ENCODE assay signal across 8 cellular contexts in the genomic region with DNA sequence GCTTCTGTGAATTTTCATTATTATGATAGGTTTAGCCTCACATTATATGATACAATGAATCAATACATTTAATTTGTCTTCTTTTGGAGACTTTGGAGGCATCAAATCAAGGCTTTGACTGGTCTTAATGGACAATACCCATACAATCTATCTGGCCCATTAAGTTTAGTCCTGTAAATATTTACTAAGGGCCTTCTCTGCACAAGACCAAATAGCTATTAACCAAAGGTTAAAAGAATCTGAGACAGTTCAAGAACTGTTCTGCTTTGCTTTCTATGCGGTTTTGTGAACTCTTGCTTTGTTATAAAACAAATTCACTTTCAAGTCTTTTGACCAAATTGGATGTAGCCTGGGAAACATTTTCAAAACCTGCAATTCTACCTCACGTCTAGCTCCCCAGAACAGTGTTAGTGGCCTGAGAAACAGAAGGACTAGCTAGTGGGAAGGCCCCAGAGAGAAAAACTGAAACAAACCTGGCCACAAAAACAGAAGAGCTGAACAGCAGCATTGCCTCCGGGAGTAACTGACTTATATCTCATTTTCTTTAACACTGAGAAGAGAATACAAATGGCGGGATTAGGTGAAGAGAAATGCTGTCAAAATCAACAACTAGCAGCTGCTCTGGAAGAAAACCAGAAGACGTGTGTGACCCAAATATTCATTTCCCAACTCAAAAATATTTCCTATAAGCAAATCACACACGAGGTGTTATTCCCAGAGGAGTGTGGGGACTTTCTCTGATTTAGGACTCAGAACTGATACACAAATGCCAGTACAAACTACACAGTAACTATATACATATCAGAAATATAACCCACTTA. TPM values are rescaled to one million over a fixed set of nuclear protein-coding genes. Genes with fewer than 3 reads are reported as not detected.
A peak's percentile ranks its signal among the peaks of the same experiment; 100 is the strongest.
DNase-seq lines count a peak whose midpoint lies in the region; ATAC-seq and TF ChIP-seq lines count a peak whose summit lies in the region.

No MANE protein-coding gene starts in this region.

- CTCF ChIA-PET in Calu3 (lab: Charles Lee), result interaction anchor here (0.7 to 1.6 kb wide), 5 partner anchors 21 to 735 kb away, joined by 3 to 8 read pairs (median 3); a partner anchor contains a TSS

- H3K4me3 ChIP-seq in liver (ENCODE audit: low read depth in 1 of 3, low read length in 3 of 3), result peak overlapping the region; percentile 47 to 52 (median 50)

- H3K4me1 Mint-ChIP-seq in activated naive CD8-positive, alpha-beta T cell (ENCODE audit: low read depth), result peaks cover 39% of the 10 kb centered on the region
- no peaks in the 10 kb centered on the region for H3K4me1 Mint-ChIP-seq in Calu3 (ENCODE audit: low read depth, unreplicated experiment)

- peaks cover 0 to 12% (median 11%) of the 10 kb centered on the region in 4 donors for H3K36me3 ChIP-seq in liver (ENCODE audit: control insufficient read depth in 4 of 4, insufficient read depth in 3 of 4, low read depth in 1 of 4, low read length in 3 of 4)

- H3K36me3 Mint-ChIP-seq in activated naive CD8-positive, alpha-beta T cell, result peaks cover 33% of the 10 kb centered on the region
- H3K36me3 Mint-ChIP-seq in Calu3 (ENCODE audit: insufficient read depth, unreplicated experiment), result no peaks in the 10 kb centered on the region

- H3K27ac Mint-ChIP-seq in activated naive CD8-positive, alpha-beta T cell, result peak overlapping the region; percentile 87
- H3K27ac Mint-ChIP-seq in Calu3 (ENCODE audit: unreplicated experiment), result no peak overlapping the region

- peak; percentile 9 to 21 for DNase-seq in NOMO-1 (lab: John Stamatoyannopoulos, UW; ENCODE audit: unreplicated experiment in 2 of 2)
- no peak for DNase-seq in NOMO-1 treated with DMSO at 0.1 percent for 48 hours (lab: John Stamatoyannopoulos, UW; ENCODE audit: unreplicated experiment)
- peak in 2 of 49 donors; percentile 10 to 17 for DNase-seq in substantia nigra (lab: John Stamatoyannopoulos, UW)
- no peak for DNase-seq in NCI-H2196 treated with DMSO at 0.1 percent for 48 hours (lab: John Stamatoyannopoulos, UW; ENCODE audit: unreplicated experiment)
- DNase-seq in Calu3, result no peak

- H3K4me3 Mint-ChIP-seq in activated naive CD8-positive, alpha-beta T cell, result peak overlapping the region; percentile 82
- no peak overlapping the region for H3K4me3 Mint-ChIP-seq in Calu3 (ENCODE audit: low read depth, unreplicated experiment)

- no peaks in the 10 kb centered on the region for H3K27me3 Mint-ChIP-seq in activated naive CD8-positive, alpha-beta T cell
- H3K27me3 Mint-ChIP-seq in Calu3 (ENCODE audit: unreplicated experiment), result no peaks in the 10 kb centered on the region

- H3K9me3 Mint-ChIP-seq in activated naive CD8-positive, alpha-beta T cell (ENCODE audit: low read depth), result peaks cover 22% of the 10 kb centered on the region
- H3K9me3 Mint-ChIP-seq in Calu3 (ENCODE audit: low read depth, unreplicated experiment), result peaks cover 8% of the 10 kb centered on the region

- intact Hi-C loops in Calu3 (cut with micrococcal nuclease; ENCODE audit: unreplicated experiment), result loop anchor here (1.0 to 2.0 kb wide), 2 partner anchors 16 to 43 kb away; no protein-coding TSS in a partner anchor

- WGBS in liver, result 10% methylated on average over 6 of the region's 6 CpGs

- no TSS peak for BruUV-seq in Calu3 (replicated peaks; lab: Mats Ljungman, UMichigan)

- H3K27ac ChIP-seq in liver (ENCODE audit: low read depth in 1 of 2, low read length in 2 of 2) (peak overlapping the region; percentile 66 to 74), substantia nigra (ENCODE audit: low read depth, low read length, poor library complexity, severe bottlenecking) (peak overlapping the region; percentile 83)

- peak; percentile 50 for ATAC-seq in HG03108 (IDR thresholded peaks at IDR 0.05; ENCODE audit: unreplicated experiment)

- H3K4me1 ChIP-seq in liver (ENCODE audit: control insufficient read depth in 4 of 4, insufficient read depth in 4 of 4, low read length in 3 of 4), result peaks cover 0 to 17% (median 6%) of the 10 kb centered on the region in 4 donors

- TF ChIP-seq CTCF in liver (IDR thresholded peaks at IDR 0.05; ENCODE audit: low read depth, low read length, missing input control) (no peak), Calu3 (IDR thresholded peaks at IDR 0.05; ENCODE audit: unreplicated experiment) (no peak)

- no peaks in the 10 kb centered on the region for H3K9me3 ChIP-seq in liver (ENCODE audit: control insufficient read depth in 4 of 4, low read length in 3 of 4)

- peak overlapping the region; percentile 53 to 96 for H3K9ac ChIP-seq in liver (ENCODE audit: low read depth in 1 of 2, low read length in 2 of 2)

- no peaks in the 10 kb centered on the region for H3K27me3 ChIP-seq in liver (ENCODE audit: control insufficient read depth in 4 of 4, insufficient read depth in 4 of 4, low read length in 3 of 4)

- no peak for TF ChIP-seq RAD21 in liver (IDR thresholded peaks at IDR 0.05)

TF ChIP-seq in liver, 16 proteins besides CTCF, POLR2A, EP300 and RAD21:
- TF ChIP-seq SP1 (IDR thresholded peaks at IDR 0.05) (no peak), RXRA (IDR thresholded peaks at IDR 0.05) (peak in 1 of 2 donors; percentile 3), FOXA1 (IDR thresholded peaks at IDR 0.05) (no peak), HNF4G (IDR thresholded peaks at IDR 0.05) (no peak), NR2F2 (IDR thresholded peaks at IDR 0.05) (no peak), HNF4A (conservative IDR thresholded peaks at IDR 0.05) (no peak), YY1 (IDR thresholded peaks at IDR 0.05) (no peak)
- TF ChIP-seq, protein P1, sequence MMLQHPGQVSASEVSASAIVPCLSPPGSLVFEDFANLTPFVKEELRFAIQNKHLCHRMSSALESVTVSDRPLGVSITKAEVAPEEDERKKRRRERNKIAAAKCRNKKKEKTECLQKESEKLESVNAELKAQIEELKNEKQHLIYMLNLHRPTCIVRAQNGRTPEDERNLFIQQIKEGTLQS (IDR thresholded peaks at IDR 0.05), result no peak
- TF ChIP-seq, protein P2, sequence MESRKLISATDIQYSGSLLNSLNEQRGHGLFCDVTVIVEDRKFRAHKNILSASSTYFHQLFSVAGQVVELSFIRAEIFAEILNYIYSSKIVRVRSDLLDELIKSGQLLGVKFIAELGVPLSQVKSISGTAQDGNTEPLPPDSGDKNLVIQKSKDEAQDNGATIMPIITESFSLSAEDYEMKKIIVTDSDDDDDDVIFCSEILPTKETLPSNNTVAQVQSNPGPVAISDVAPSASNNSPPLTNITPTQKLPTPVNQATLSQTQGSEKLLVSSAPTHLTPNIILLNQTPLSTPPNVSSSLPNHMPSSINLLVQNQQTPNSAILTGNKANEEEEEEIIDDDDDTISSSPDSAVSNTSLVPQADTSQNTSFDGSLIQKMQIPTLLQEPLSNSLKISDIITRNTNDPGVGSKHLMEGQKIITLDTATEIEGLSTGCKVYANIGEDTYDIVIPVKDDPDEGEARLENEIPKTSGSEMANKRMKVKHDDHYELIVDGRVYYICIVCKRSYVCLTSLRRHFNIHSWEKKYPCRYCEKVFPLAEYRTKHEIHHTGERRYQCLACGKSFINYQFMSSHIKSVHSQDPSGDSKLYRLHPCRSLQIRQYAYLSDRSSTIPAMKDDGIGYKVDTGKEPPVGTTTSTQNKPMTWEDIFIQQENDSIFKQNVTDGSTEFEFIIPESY (IDR thresholded peaks at IDR 0.05), result no peak

RNA-seq across cellular contexts. Expression of a gene that starts 0.5 kb away (rescaled TPM):
- total RNA-seq in liver (1 to 10 TPM; 9.5 to 10.0 TPM), Calu3 (2022) (1.1 and 1.3 TPM in 2 replicates)
- polyA plus RNA-seq in liver, result 1 to 10 TPM; 2.7 to 3.3 TPM

RNA-seq across cellular contexts. Expression of a gene that starts 21.3 kb away (rescaled TPM):
- 1 to 10 TPM in 1 of 2 donors, under 1 TPM in 1; 0.17 to 1.9 TPM for total RNA-seq in liver
- polyA plus RNA-seq in liver, result under 1 TPM; 0.02 to 0.06 TPM
- total RNA-seq in Calu3 (2022), result not detected in 2 replicates

RNA-seq across cellular contexts. Expression of a gene that starts 52.6 kb away (rescaled TPM):
- total RNA-seq in liver (1 to 10 TPM; 1.9 to 2.1 TPM), Calu3 (2022) (0.68 and 0.73 TPM in 2 replicates)
- polyA plus RNA-seq in liver, result under 1 TPM; 0.26 to 0.66 TPM

Comparison
In these comparisons a context has a peak if more than half of its experiments do, and no peak if none do; other contexts are left out.
1. DNase-seq: peak in NOMO-1 (2 of 2); none in NOMO-1 treated with DMSO at 0.1 percent for 48 hours (single experiment), NCI-H2196 treated with DMSO at 0.1 percent for 48 hours (single experiment) and Calu3 (single experiment).